In genomic region chr13:111872475-111873150, GRCh38 we compare ENCODE assay signal across 30 cellular contexts.
"Had no signal": no experiment of that assay in that cellular context is flagged by ENCODE, and none has a peak within 500 bp of the region (broad histone marks: within the 10 kb centered on the region; RNA-seq: fewer than 3 reads in every experiment).

No MANE protein-coding gene starts in this region.

- H3K9me3 ChIP-seq: MG63, SJCRH30 had no signal

- ATAC-seq: activated CD4-positive, alpha-beta T cell treated with anti-CD3 and anti-CD28 coated beads for 36 hours; activated CD4-positive, CD25-positive, alpha-beta regulatory T cell treated with anti-CD3 and anti-CD28 coated beads, Interleukin-2, amount 50 U/mL, for 24 hours; activated CD8-positive, alpha-beta T cell treated with anti-CD3 and anti-CD28 coated beads, Interleukin-2, amount 10 ng/mL, durations not matched to agents 7 days and 5 days; activated naive CD8-positive, alpha-beta T cell treated with anti-CD3 and anti-CD28 coated beads, Interleukin-2, amount 50 U/mL, for 24 hours; Panc1; WTC11 had no signal

- H3K36me3 ChIP-seq: MG63, SJCRH30 had no signal

- H3K27ac Mint-ChIP-seq: activated CD4-positive, alpha-beta T cell treated with anti-CD3 and anti-CD28 coated beads for 36 hours; activated CD4-positive, alpha-beta T cell treated with anti-CD3 and anti-CD28 coated beads, Interleukin-2, amount 10 ng/mL, durations not matched to agents 7 days and 5 days; activated CD8-positive, alpha-beta T cell treated with anti-CD3 and anti-CD28 coated beads, Interleukin-2, amount 10 ng/mL, durations not matched to agents 7 days and 5 days; activated naive CD4-positive, alpha-beta T cell treated with anti-CD3 and anti-CD28 coated beads, Interleukin-2, amount 10 ng/mL, durations not matched to agents 7 days and 5 days; activated naive CD8-positive, alpha-beta T cell; activated naive CD8-positive, alpha-beta T cell treated with anti-CD3 and anti-CD28 coated beads, Interleukin-2, amount 50 U/mL, for 24 hours; brain; T-helper 2 cell treated with Interferon-gamma antibody and Interleukin-4, amounts not matched to agents 5 μg/mL and 100 μg/mL, for 36 hours; WTC11 had no signal

- H3K4me1 ChIP-seq: SJCRH30 had no signal

- FAIRE-seq: TTC549 had no signal

- H3K4me1 Mint-ChIP-seq: activated CD4-positive, alpha-beta T cell treated with anti-CD3 and anti-CD28 coated beads for 36 hours; activated CD4-positive, alpha-beta T cell treated with anti-CD3 and anti-CD28 coated beads, Interleukin-2, amount 10 ng/mL, durations not matched to agents 7 days and 5 days; activated naive CD4-positive, alpha-beta T cell treated with anti-CD3 and anti-CD28 coated beads, Interleukin-2, amount 10 ng/mL, durations not matched to agents 7 days and 5 days; activated naive CD8-positive, alpha-beta T cell treated with anti-CD3 and anti-CD28 coated beads, Interleukin-2, amount 50 U/mL, for 24 hours; brain had no signal

- H3K27me3 Mint-ChIP-seq: activated CD4-positive, alpha-beta T cell treated with anti-CD3 and anti-CD28 coated beads, Interleukin-2, amount 10 ng/mL, durations not matched to agents 7 days and 5 days; activated naive CD8-positive, alpha-beta T cell had no signal

- DNase-seq: activated CD4-positive, alpha-beta T cell treated with anti-CD3 and anti-CD28 coated beads for 36 hours; activated CD4-positive, alpha-beta T cell treated with anti-CD3 and anti-CD28 coated beads, Interleukin-2, amount 10 ng/mL, durations not matched to agents 7 days and 5 days; activated CD4-positive, alpha-beta T cell treated with anti-CD3 and anti-CD28 coated beads, Interleukin-2, amount 50 U/mL, for 48 hours; activated CD8-positive, alpha-beta memory T cell treated with anti-CD3 and anti-CD28 coated beads, Interleukin-2, amount 50 U/mL, for 4 hours; activated CD8-positive, alpha-beta T cell treated with anti-CD3 and anti-CD28 coated beads, Interleukin-2, amount 10 ng/mL, durations not matched to agents 7 days and 5 days; activated effector memory CD4-positive, alpha-beta T cell treated with Interleukin-2 at 50 U/mL for 16 hours; activated naive CD4-positive, alpha-beta T cell treated with anti-CD3 and anti-CD28 coated beads, Interleukin-2, amount 10 ng/mL, durations not matched to agents 7 days and 5 days; activated naive CD8-positive, alpha-beta T cell treated with anti-CD3 and anti-CD28 coated beads, Interleukin-2, amount 50 U/mL, for 24 hours; activated T-cell treated with anti-CD3 and anti-CD28 coated beads, Interleukin-2, amount 50 U/mL, for 48 hours; anterior cingulate cortex; Kasumi-1; KG1; MG63; NCI-H1048; NCI-H1105 treated with DMSO at 0.1 percent for 48 hours; NCI-H1436; NCI-H1694; NCI-H2029; NCI-H345; NCI-H524 treated with DMSO at 0.1 percent for 48 hours; SHP77; SJCRH30 had no signal

- H3K4me3 ChIP-seq: MG63, SJCRH30, SK-N-MC had no signal

- H3K9me3 Mint-ChIP-seq: T-helper 2 cell treated with Interferon-gamma antibody and Interleukin-4, amounts not matched to agents 5 μg/mL and 100 μg/mL, for 36 hours had no signal

- H3K27ac ChIP-seq: SJCRH30, SK-N-MC had no signal

- H3K4me3 Mint-ChIP-seq: activated CD4-positive, alpha-beta T cell treated with anti-CD3 and anti-CD28 coated beads for 36 hours; activated CD4-positive, alpha-beta T cell treated with anti-CD3 and anti-CD28 coated beads, Interleukin-2, amount 10 ng/mL, durations not matched to agents 7 days and 5 days; activated CD8-positive, alpha-beta T cell treated with anti-CD3 and anti-CD28 coated beads, Interleukin-2, amount 10 ng/mL, durations not matched to agents 7 days and 5 days; activated naive CD4-positive, alpha-beta T cell treated with anti-CD3 and anti-CD28 coated beads, Interleukin-2, amount 10 ng/mL, durations not matched to agents 7 days and 5 days; activated naive CD8-positive, alpha-beta T cell; activated naive CD8-positive, alpha-beta T cell treated with anti-CD3 and anti-CD28 coated beads, Interleukin-2, amount 50 U/mL, for 24 hours; brain; T-helper 2 cell treated with Interferon-gamma antibody and Interleukin-4, amounts not matched to agents 5 μg/mL and 100 μg/mL, for 36 hours; WTC11 had no signal

- H3K36me3 Mint-ChIP-seq: activated naive CD4-positive, alpha-beta T cell treated with anti-CD3 and anti-CD28 coated beads, Interleukin-2, amount 10 ng/mL, durations not matched to agents 7 days and 5 days; activated naive CD8-positive, alpha-beta T cell had no signal

- H3K27me3 ChIP-seq: MG63 had no signal
